ENCODE assay signal across 1 cellular context in genomic region chr20:62501801-62502495, GRCh38.
TF ChIP-seq lines count a peak whose summit lies in the region.

No MANE protein-coding gene starts in this region.

TF ChIP-seq in GM23338, 12 proteins besides CTCF, POLR2A, EP300 and RAD21 (continued from another document):
- TF ChIP-seq ZNF114 (CRISPR knock-in tag; IDR thresholded peaks at IDR 0.05) (no peak), EZH2phosphoT487 (IDR thresholded peaks at IDR 0.05; ENCODE audit: unreplicated experiment) (no peak), EZH2 (IDR thresholded peaks at IDR 0.05; ENCODE audit: low read depth, unreplicated experiment) (no peak), POLR2AphosphoS5 (IDR thresholded peaks at IDR 0.05; ENCODE audit: low read depth) (no peak), NANOG (IDR thresholded peaks at IDR 0.05; ENCODE audit: borderline replicate concordance) (no peak), JUNB (IDR thresholded peaks at IDR 0.05; ENCODE audit: unreplicated experiment) (no peak), STAT1 (IDR thresholded peaks at IDR 0.05; ENCODE audit: unreplicated experiment) (no peak), ZNF462 (CRISPR knock-in tag; IDR thresholded peaks at IDR 0.05) (no peak), ETS1 (IDR thresholded peaks at IDR 0.05) (no peak)
TF ChIP-seq in GM23338: peak in this region for 0.
